In genomic region chr15:75300026-75300425, GRCh38 we compare ENCODE assay signal across 4 cellular contexts. TPM values are rescaled to one million over a fixed set of nuclear protein-coding genes. Genes with fewer than 3 reads are reported as not detected.
"Had no signal": no experiment of that assay in that cellular context is flagged by ENCODE, and none has a peak within 500 bp of the region (broad histone marks: within the 10 kb centered on the region; RNA-seq: fewer than 3 reads in every experiment).

No MANE protein-coding gene starts in this region.

RNA-seq across cellular contexts. Expression of gene GOLGA6D, which starts 17.4 kb away (rescaled TPM):
- total RNA-seq: H4, IMR-90, K562 had no signal
- polyA plus RNA-seq: IMR-90, K562 had no signal

RNA-seq across cellular contexts. Expression of gene GOLGA6C, which starts 41.9 kb away (rescaled TPM):
- total RNA-seq: H4, HT-29, IMR-90, K562 had no signal
- polyA plus RNA-seq: IMR-90, K562 had no signal
